In the genomic region with DNA sequence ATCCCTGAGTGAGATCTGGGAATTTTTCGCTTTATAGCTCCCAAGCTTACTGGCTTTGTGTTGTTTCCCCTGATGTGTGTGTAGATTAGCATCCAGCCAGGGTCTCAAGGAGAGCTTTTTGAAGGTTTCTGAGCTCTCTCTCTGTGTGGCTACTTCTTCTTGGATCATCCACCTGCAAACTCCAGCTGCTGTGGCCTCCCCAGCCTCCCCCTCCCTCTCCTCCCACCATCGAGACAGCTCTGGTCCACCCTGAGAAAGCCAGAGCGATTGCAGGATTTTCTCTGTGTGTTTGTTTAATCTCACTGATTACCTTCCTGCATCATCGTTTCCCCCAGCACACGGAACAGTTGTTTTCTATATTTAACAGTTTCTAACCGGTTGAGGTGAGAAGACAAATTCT, we compare ENCODE assay signal across 16 cellular contexts.
DNase-seq lines count a peak whose midpoint lies in the region; TF ChIP-seq lines count a peak whose summit lies in the region.
"Had no signal": no experiment of that assay in that cellular context is flagged by ENCODE, and none has a peak within 500 bp of the region (broad histone marks: within the 10 kb centered on the region; RNA-seq: fewer than 3 reads in every experiment).

No MANE protein-coding gene starts in this region.

- POLR2A ChIA-PET in GM10248 (lab: Yijun Ruan, JAX): no interaction called here

- DNase-seq in NCI-H345 (lab: John Stamatoyannopoulos, UW) (peak; percentile 61), NCI-H345 treated with DMSO at 0.1 percent for 48 hours (lab: John Stamatoyannopoulos, UW; ENCODE audit: unreplicated experiment) (no peak), NCI-H1105 treated with DMSO at 0.1 percent for 48 hours (lab: John Stamatoyannopoulos, UW) (peak; percentile 48), SHP77 (lab: John Stamatoyannopoulos, UW) (peak; percentile 76 to 79), fibroblast of pulmonary artery (ENCODE audit: low read depth) (peak; percentile 35), GM10248 (ENCODE audit: extremely low spot score) (no peak), T-helper 9 cell (no peak)
- no peak for DNase-seq in activated CD4-positive, alpha-beta T cell treated with anti-CD3 and anti-CD28 coated beads, Interleukin-2, amount 50 U/mL, for 1 hour
- DNase-seq: BE2C; Calu3; CD4-positive, alpha-beta memory T cell; DMS79 treated with DMSO at 0.1 percent for 48 hours; NCI-H1436 treated with DMSO at 0.1 percent for 48 hours; NCI-H446 treated with DMSO at 0.1 percent for 48 hours; T-helper 17 cell had no signal

- CTCF ChIA-PET in GM10248 (lab: Yijun Ruan, JAX): no interaction called here

- TF ChIP-seq CTCF in fibroblast of pulmonary artery (IDR thresholded peaks at IDR 0.05; ENCODE audit: low read length, missing control alignments) (no peak), GM10248 (IDR thresholded peaks at IDR 0.05; ENCODE audit: control extremely low read depth, extremely low read depth, low read depth, missing control alignments) (no peak)

- no peak overlapping the region for H3K4me3 ChIP-seq in fibroblast of pulmonary artery (replicated peaks; ENCODE audit: low read depth, low read length)
- H3K4me3 ChIP-seq: K562 had no signal

Comparison
In these comparisons a context has a peak if more than half of its experiments do, and no peak if none do; other contexts are left out.
1. DNase-seq: peak in NCI-H345 (single experiment), NCI-H1105 treated with DMSO at 0.1 percent for 48 hours (single experiment), SHP77 (2 of 2) and fibroblast of pulmonary artery (single experiment); none in NCI-H345 treated with DMSO at 0.1 percent for 48 hours (single experiment), GM10248 (single experiment), T-helper 9 cell (single experiment) and activated CD4-positive, alpha-beta T cell treated with anti-CD3 and anti-CD28 coated beads, Interleukin-2, amount 50 U/mL, for 1 hour (single experiment).